ENCODE assay signal across 24 cellular contexts in genomic region chr16:67608367-67608766, GRCh38. TPM values are rescaled to one million over a fixed set of nuclear protein-coding genes. Genes with fewer than 3 reads are reported as not detected.
DNase-seq lines count a peak whose midpoint lies in the region; ATAC-seq and TF ChIP-seq lines count a peak whose summit lies in the region.
"Had no signal": no experiment of that assay in that cellular context is flagged by ENCODE, and none has a peak within 500 bp of the region (broad histone marks: within the 10 kb centered on the region; RNA-seq: fewer than 3 reads in every experiment).

No MANE protein-coding gene starts in this region.

- H2BK120ac ChIP-seq in IMR-90 (ENCODE audit: low read depth, low read length): no peak overlapping the region

- no peak overlapping the region for H3K4me2 ChIP-seq in IMR-90 (ENCODE audit: low read depth, low read length)
- H3K4me2 ChIP-seq in mammary epithelial cell (ENCODE audit: insufficient read depth, low read depth, low read length): no peak overlapping the region
- H3K4me2 ChIP-seq: GM23338 had no signal

- CTCF ChIA-PET in activated CD4-positive, alpha-beta T cell treated with anti-CD3 and anti-CD28 coated beads, Interleukin-2, amount 10 ng/mL, durations not matched to agents 7 days and 5 days (lab: Charles Lee): no interaction called here
- CTCF ChIA-PET in IMR-90 (lab: Yijun Ruan, JAX): no interaction called here
- CTCF ChIA-PET in activated B cell treated with CpG ODN at 0.5 μM for 24 hours (lab: Charles Lee): no interaction called here
- CTCF ChIA-PET in mammary epithelial cell (lab: Charles Lee; ENCODE audit: low non-redundant PET): no interaction called here

- H4K91ac ChIP-seq in IMR-90 (ENCODE audit: insufficient read depth, low read depth, low read length): no peak overlapping the region

- no TSS peak for BruUV-seq in IMR-90 (replicated peaks; lab: Mats Ljungman, UMichigan)
- BruUV-seq in mammary epithelial cell (replicated peaks; lab: Mats Ljungman, UMichigan): no TSS peak

- H2BK20ac ChIP-seq in IMR-90 (ENCODE audit: low read depth, low read length): no peak overlapping the region

- H3K4ac ChIP-seq in IMR-90 (ENCODE audit: low read depth, low read length): no peak overlapping the region

- H3K56ac ChIP-seq in IMR-90 (ENCODE audit: extremely low read depth, insufficient read depth, low read length): no peak overlapping the region

- H3K36me3 Mint-ChIP-seq in activated CD4-positive, alpha-beta T cell treated with anti-CD3 and anti-CD28 coated beads, Interleukin-2, amount 10 ng/mL, durations not matched to agents 7 days and 5 days (ENCODE audit: low read depth): peaks cover 31% of the 10 kb centered on the region
- H3K36me3 Mint-ChIP-seq in activated B cell treated with CpG ODN at 0.5 μM for 24 hours (ENCODE audit: low read depth): peaks cover 36% of the 10 kb centered on the region
- peaks cover 31% of the 10 kb centered on the region for H3K36me3 Mint-ChIP-seq in stimulated activated effector memory CD8-positive, alpha-beta T cell treated with anti-CD3 and anti-CD28 coated beads, Interleukin-12 subunit alpha, Interleukin-12 subunit beta, amount 100 ng/mL, for 72 hours

- no peak overlapping the region for H2BK5ac ChIP-seq in IMR-90 (ENCODE audit: low read depth, low read length, poor library complexity, severe bottlenecking)

- H2AFZ ChIP-seq in IMR-90 (replicated peaks; ENCODE audit: low read length, poor library complexity): no peak overlapping the region
- H2AFZ ChIP-seq in mammary epithelial cell (ENCODE audit: low read depth, low read length): no peak overlapping the region
- H2AFZ ChIP-seq: GM23338 had no signal

- no peak for TF ChIP-seq POLR2A in IMR-90 (IDR thresholded peaks at IDR 0.05; ENCODE audit: low read depth, low read length)

- peaks cover 11% of the 10 kb centered on the region for H3K4me1 Mint-ChIP-seq in activated CD4-positive, alpha-beta T cell treated with anti-CD3 and anti-CD28 coated beads, Interleukin-2, amount 10 ng/mL, durations not matched to agents 7 days and 5 days
- H3K4me1 Mint-ChIP-seq in activated B cell treated with CpG ODN at 0.5 μM for 24 hours: peaks cover 23% of the 10 kb centered on the region
- peaks cover 19% of the 10 kb centered on the region for H3K4me1 Mint-ChIP-seq in stimulated activated effector memory CD8-positive, alpha-beta T cell treated with anti-CD3 and anti-CD28 coated beads, Interleukin-12 subunit alpha, Interleukin-12 subunit beta, amount 100 ng/mL, for 72 hours

- H3K4me1 ChIP-seq in IMR-90 (ENCODE audit: control insufficient read depth, insufficient read depth, low read length) (peaks cover 3% of the 10 kb centered on the region; the same call in 1 of the 2 replicates), mammary epithelial cell (ENCODE audit: insufficient read depth, low read length) (no peaks in the 10 kb centered on the region)

- in situ Hi-C loops in IMR-90 (cut with MboI; ENCODE audit: low sequenced_read_pairs) (no loop called here), mammary epithelial cell (cut with MboI; ENCODE audit: low sequenced_read_pairs in 2 of 2) (no loop called here)

- TF ChIP-seq CTCF in IMR-90 (conservative IDR thresholded peaks at IDR 0.05; ENCODE audit: low read depth, low read length) (no peak), activated B cell treated with CpG ODN at 0.5 μM for 24 hours (IDR thresholded peaks at IDR 0.05) (no peak), GM20000 (IDR thresholded peaks at IDR 0.05; ENCODE audit: extremely low read depth, missing control alignments) (no peak), mammary epithelial cell (conservative IDR thresholded peaks at IDR 0.05 in 1 of 2, IDR thresholded peaks at IDR 0.05 in 1 of 2; ENCODE audit: extremely low read depth in 1 of 2, insufficient read depth in 1 of 2, low read depth in 1 of 2, low read length in 2 of 2) (no peak)

- no peak for TF ChIP-seq RAD21 in IMR-90 (IDR thresholded peaks at IDR 0.05; ENCODE audit: low read length)

- no peak for DNase-seq in activated CD4-positive, alpha-beta T cell treated with anti-CD3 and anti-CD28 coated beads, Interleukin-2, amount 10 ng/mL, durations not matched to agents 7 days and 5 days
- no peak for DNase-seq in activated CD4-positive, alpha-beta T cell treated with anti-CD3 and anti-CD28 coated beads, Interleukin-2, amount 50 U/mL, for 1 hour
- peak; percentile 12 for DNase-seq in IMR-90
- no peak for DNase-seq in activated B cell treated with CpG ODN at 0.5 μM for 24 hours
- DNase-seq in stimulated activated effector memory CD8-positive, alpha-beta T cell treated with anti-CD3 and anti-CD28 coated beads, Interleukin-12 subunit alpha, Interleukin-12 subunit beta, amount 100 ng/mL, for 72 hours (ENCODE audit: low spot score in 2 of 2): no peak
- DNase-seq in GM20000 (ENCODE audit: low spot score): no peak
- no peak for DNase-seq in activated CD4-positive, CD25-positive, alpha-beta regulatory T cell treated with anti-CD3 and anti-CD28 coated beads, Interleukin-2, amount 50 U/mL, for 72 hours
- DNase-seq in mammary epithelial cell: no peak
- DNase-seq: dermis blood vessel endothelial cell; DMS79; kidney glomerular epithelial cell; NCI-H1436 treated with DMSO at 0.1 percent for 48 hours; NCI-H2171; NCI-H524 treated with DMSO at 0.1 percent for 48 hours; stimulated activated CD4-positive, alpha-beta T cell treated with anti-CD3 and anti-CD28 coated beads, Interleukin-2, amount 100 ng/mL, for 24 hours; stimulated activated naive CD4-positive, alpha-beta T cell; thyroid gland had no signal

- 100% methylated on average over 1 of the region's 3 CpGs; no CpG with 5 or more reads in 1 of the 2 experiments for WGBS in IMR-90 (ENCODE audit: extremely low coverage in 2 of 2, insufficient read length in 1 of 2), 2 experiments
- 100% methylated on average over 3 of the region's 3 CpGs for WGBS in mammary epithelial cell (ENCODE audit: low coverage, missing lambda C conversion rate)

- no peak overlapping the region for H3K27ac ChIP-seq in IMR-90 (ENCODE audit: insufficient read depth, low read length)
- no peak overlapping the region for H3K27ac ChIP-seq in mammary epithelial cell (ENCODE audit: insufficient read depth, low read depth, low read length)
- H3K27ac ChIP-seq: cardiac muscle cell, HL-60, SK-N-MC, skin epidermis, thyroid gland had no signal

- peaks cover 6% of the 10 kb centered on the region for H4K20me1 ChIP-seq in IMR-90 (ENCODE audit: insufficient read depth, low read length)
- H4K20me1 ChIP-seq in mammary epithelial cell (ENCODE audit: insufficient read depth, low read length): no peaks in the 10 kb centered on the region

- H2AK5ac ChIP-seq in IMR-90 (ENCODE audit: low read depth, low read length): no peak overlapping the region

- H3K36me3 ChIP-seq in IMR-90 (ENCODE audit: control insufficient read depth, insufficient read depth, low read length): peaks cover 12% of the 10 kb centered on the region
- peaks cover 13% of the 10 kb centered on the region for H3K36me3 ChIP-seq in mammary epithelial cell (ENCODE audit: insufficient read depth, low read length)

- dilution Hi-C loops in IMR-90 (cut with HindIII; ENCODE audit: low sequenced_read_pairs, unreplicated experiment): no loop called here
- dilution Hi-C loops in mammary epithelial cell (cut with HindIII; ENCODE audit: low sequenced_read_pairs): loop anchor here (5.0 kb wide), 2 partner anchors 34 to 51 kb away; no protein-coding TSS in a partner anchor

- no peak overlapping the region for H4K8ac ChIP-seq in IMR-90 (ENCODE audit: low read depth in 2 of 2, low read length in 2 of 2)

- H2BK15ac ChIP-seq in IMR-90 (ENCODE audit: low read depth, low read length): no peak overlapping the region

- POLR2A ChIA-PET in activated CD4-positive, alpha-beta T cell treated with anti-CD3 and anti-CD28 coated beads, Interleukin-2, amount 10 ng/mL, durations not matched to agents 7 days and 5 days (lab: Charles Lee): no interaction called here
- POLR2A ChIA-PET in IMR-90 (lab: Charles Lee; ENCODE audit: unreplicated experiment) (no interaction called here), activated B cell treated with CpG ODN at 0.5 μM for 24 hours (lab: Charles Lee) (interaction anchor here (0.6 to 0.7 kb wide), 3 partner anchors 8 to 47 kb away, joined by 3 to 7 read pairs (median 4); no protein-coding TSS in a partner anchor)

- H3K9me3 Mint-ChIP-seq in activated CD4-positive, alpha-beta T cell treated with anti-CD3 and anti-CD28 coated beads, Interleukin-2, amount 10 ng/mL, durations not matched to agents 7 days and 5 days: no peaks in the 10 kb centered on the region
- no peaks in the 10 kb centered on the region for H3K9me3 Mint-ChIP-seq in activated B cell treated with CpG ODN at 0.5 μM for 24 hours
- no peaks in the 10 kb centered on the region for H3K9me3 Mint-ChIP-seq in stimulated activated effector memory CD8-positive, alpha-beta T cell treated with anti-CD3 and anti-CD28 coated beads, Interleukin-12 subunit alpha, Interleukin-12 subunit beta, amount 100 ng/mL, for 72 hours
- H3K9me3 Mint-ChIP-seq: GM23338 had no signal

- peaks cover 6% of the 10 kb centered on the region for H3K9me1 ChIP-seq in IMR-90 (ENCODE audit: insufficient read depth, low read length)

- no peak overlapping the region for H4K5ac ChIP-seq in IMR-90 (ENCODE audit: low read depth, low read length)

- H3K27me3 Mint-ChIP-seq in activated CD4-positive, alpha-beta T cell treated with anti-CD3 and anti-CD28 coated beads, Interleukin-2, amount 10 ng/mL, durations not matched to agents 7 days and 5 days: no peaks in the 10 kb centered on the region
- no peaks in the 10 kb centered on the region for H3K27me3 Mint-ChIP-seq in activated B cell treated with CpG ODN at 0.5 μM for 24 hours

- intact Hi-C loops in IMR-90 (cut with micrococcal nuclease): loop anchor here (5.0 kb wide), 1 partner anchor 34 kb away; no protein-coding TSS in a partner anchor
- intact Hi-C loops in activated B cell treated with CpG ODN at 0.5 μM for 24 hours (cut with micrococcal nuclease): loop anchor here (2.0 kb wide), 1 partner anchor 46 kb away; the partner anchor contains the start of gene CTCF
- intact Hi-C loops in mammary epithelial cell (cut with micrococcal nuclease): no loop called here

- peaks cover 25 to 53% of the 10 kb centered on the region in 2 experiments for H3K79me1 ChIP-seq in IMR-90 (ENCODE audit: low read depth in 1 of 2, low read length in 2 of 2)

- no peak overlapping the region for H3K4me3 ChIP-seq in IMR-90 (ENCODE audit: insufficient read depth, low read depth, low read length)
- H3K4me3 ChIP-seq in mammary epithelial cell (replicated peaks in 1 of 3; ENCODE audit: insufficient read depth in 1 of 3, low read depth in 2 of 3, low read length in 3 of 3): no peak overlapping the region
- H3K4me3 ChIP-seq: cardiac muscle cell, GM23338, SK-N-MC, skin epidermis, thyroid gland had no signal

- ATAC-seq in IMR-90 (ENCODE audit: low read depth) (peak; percentile 42), activated B cell treated with CpG ODN at 0.5 μM for 24 hours (ENCODE audit: low read depth) (peak; percentile 25)
- peak; percentile 71 for ATAC-seq in stimulated activated effector memory CD8-positive, alpha-beta T cell treated with anti-CD3 and anti-CD28 coated beads, Interleukin-12 subunit alpha, Interleukin-12 subunit beta, amount 100 ng/mL, for 72 hours
- ATAC-seq: GM23338, HepG2 had no signal

- H3K4me3 Mint-ChIP-seq in activated CD4-positive, alpha-beta T cell treated with anti-CD3 and anti-CD28 coated beads, Interleukin-2, amount 10 ng/mL, durations not matched to agents 7 days and 5 days: no peak overlapping the region
- no peak overlapping the region for H3K4me3 Mint-ChIP-seq in activated B cell treated with CpG ODN at 0.5 μM for 24 hours
- no peak overlapping the region for H3K4me3 Mint-ChIP-seq in stimulated activated effector memory CD8-positive, alpha-beta T cell treated with anti-CD3 and anti-CD28 coated beads, Interleukin-12 subunit alpha, Interleukin-12 subunit beta, amount 100 ng/mL, for 72 hours
- H3K4me3 Mint-ChIP-seq: GM23338 had no signal

- H3K79me2 ChIP-seq in mammary epithelial cell (ENCODE audit: insufficient read depth, low read length): peaks cover 53% of the 10 kb centered on the region

- no peak overlapping the region for H3K23ac ChIP-seq in IMR-90 (ENCODE audit: low read depth, low read length)

- no peak overlapping the region for H3K18ac ChIP-seq in IMR-90 (ENCODE audit: low read depth, low read length)

- peak overlapping the region; percentile 25 for H3K27ac Mint-ChIP-seq in activated CD4-positive, alpha-beta T cell treated with anti-CD3 and anti-CD28 coated beads, Interleukin-2, amount 10 ng/mL, durations not matched to agents 7 days and 5 days
- H3K27ac Mint-ChIP-seq in activated B cell treated with CpG ODN at 0.5 μM for 24 hours: peak overlapping the region; percentile 47
- no peak overlapping the region for H3K27ac Mint-ChIP-seq in stimulated activated effector memory CD8-positive, alpha-beta T cell treated with anti-CD3 and anti-CD28 coated beads, Interleukin-12 subunit alpha, Interleukin-12 subunit beta, amount 100 ng/mL, for 72 hours
- H3K27ac Mint-ChIP-seq: GM23338 had no signal

- H3K9ac ChIP-seq in IMR-90 (ENCODE audit: low read depth, low read length) (no peak overlapping the region), mammary epithelial cell (ENCODE audit: insufficient read depth, low read length) (no peak overlapping the region)

- H2AK9ac ChIP-seq in IMR-90 (replicated peaks; ENCODE audit: low read depth, low read length, poor library complexity): no peak overlapping the region

- H3K14ac ChIP-seq in IMR-90 (replicated peaks; ENCODE audit: low read depth, low read length): no peak overlapping the region

- no peaks in the 10 kb centered on the region for H3K27me3 ChIP-seq in IMR-90 (ENCODE audit: control insufficient read depth, insufficient read depth, low read length)
- no peaks in the 10 kb centered on the region for H3K27me3 ChIP-seq in mammary epithelial cell (ENCODE audit: insufficient read depth, low read length)
- H3K27me3 ChIP-seq: cardiac muscle cell, thyroid gland had no signal

- H3K9me3 ChIP-seq in IMR-90 (ENCODE audit: control insufficient read depth, insufficient read depth, low read length) (no peaks in the 10 kb centered on the region), mammary epithelial cell (replicated peaks; ENCODE audit: insufficient read depth, low read length) (no peaks in the 10 kb centered on the region)
- H3K9me3 ChIP-seq: thyroid gland had no signal

RNA-seq across cellular contexts. Expression of gene CARMIL2, which starts 36.6 kb away (rescaled TPM):
- total RNA-seq in activated CD4-positive, alpha-beta T cell treated with anti-CD3 and anti-CD28 coated beads, Interleukin-2, amount 10 ng/mL, durations not matched to agents 7 days and 5 days: 100 to 1,000 TPM; 203 to 226 TPM
- 0.18 and 0.28 TPM in 2 replicates for total RNA-seq in IMR-90 (2012; rRNA removed)
- 0.77 and 0.97 TPM in 2 replicates for polyA plus RNA-seq in IMR-90 (2012; rRNA removed)
- polyA plus RNA-seq in IMR-90 (2012; cell fraction: cytosol; rRNA removed): 0.65 and 0.75 TPM in 2 replicates
- polyA plus RNA-seq in IMR-90 (2012; cell fraction: nucleus; rRNA removed; ENCODE audit: low replicate concordance): 2.3 and 3.8 TPM in 2 replicates
- total RNA-seq in activated B cell treated with CpG ODN at 0.5 μM for 24 hours: 138 and 151 TPM in 2 replicates
- total RNA-seq in mammary epithelial cell: 1 to 10 TPM in 1 of 2 donors, not detected in 1; 2.9 TPM
- 0.05 TPM for polyA plus RNA-seq in mammary epithelial cell
- polyA minus RNA-seq in mammary epithelial cell: not detected

RNA-seq across cellular contexts. Expression of gene CTCF, which starts 46.0 kb away (rescaled TPM):
- total RNA-seq in activated CD4-positive, alpha-beta T cell treated with anti-CD3 and anti-CD28 coated beads, Interleukin-2, amount 10 ng/mL, durations not matched to agents 7 days and 5 days: 10 to 100 TPM; 87.1 to 98.5 TPM
- total RNA-seq in IMR-90 (2012; rRNA removed) (22.8 and 26.4 TPM in 2 replicates), activated B cell treated with CpG ODN at 0.5 μM for 24 hours (53.1 and 59.6 TPM in 2 replicates), mammary epithelial cell (10 to 100 TPM; 21.7 to 31.2 TPM)
- polyA plus RNA-seq in IMR-90 (2012; rRNA removed) (16.1 and 16.7 TPM in 2 replicates), mammary epithelial cell (21.6 TPM)
- 5.6 and 8.3 TPM in 2 replicates for polyA plus RNA-seq in IMR-90 (2012; cell fraction: cytosol; rRNA removed)
- 5.5 and 15.8 TPM in 2 replicates for polyA plus RNA-seq in IMR-90 (2012; cell fraction: nucleus; rRNA removed; ENCODE audit: low replicate concordance)
- polyA minus RNA-seq in mammary epithelial cell: 44.1 TPM

RNA-seq across cellular contexts. Expression of gene ACD, which starts 51.7 kb away (rescaled TPM):
- total RNA-seq in activated CD4-positive, alpha-beta T cell treated with anti-CD3 and anti-CD28 coated beads, Interleukin-2, amount 10 ng/mL, durations not matched to agents 7 days and 5 days: 10 to 100 TPM; 38.0 to 41.8 TPM
- total RNA-seq in IMR-90 (2012; rRNA removed): 12.8 and 15.6 TPM in 2 replicates
- 31.1 and 38.9 TPM in 2 replicates for polyA plus RNA-seq in IMR-90 (2012; rRNA removed)
- polyA plus RNA-seq in IMR-90 (2012; cell fraction: cytosol; rRNA removed): 20.0 and 29.8 TPM in 2 replicates
- 49.6 and 116 TPM in 2 replicates for polyA plus RNA-seq in IMR-90 (2012; cell fraction: nucleus; rRNA removed; ENCODE audit: low replicate concordance)
- total RNA-seq in activated B cell treated with CpG ODN at 0.5 μM for 24 hours: 38.2 and 41.4 TPM in 2 replicates
- total RNA-seq in mammary epithelial cell: 10 to 100 TPM; 15.5 to 39.8 TPM
- polyA plus RNA-seq in mammary epithelial cell: 34.5 TPM
- 53.2 TPM for polyA minus RNA-seq in mammary epithelial cell

RNA-seq across cellular contexts. Expression of gene PARD6A, which starts 52.4 kb away (rescaled TPM):
- 10 to 100 TPM; 11.6 to 13.0 TPM for total RNA-seq in activated CD4-positive, alpha-beta T cell treated with anti-CD3 and anti-CD28 coated beads, Interleukin-2, amount 10 ng/mL, durations not matched to agents 7 days and 5 days
- total RNA-seq in IMR-90 (2012; rRNA removed): 0.28 and 0.36 TPM in 2 replicates
- polyA plus RNA-seq in IMR-90 (2012; rRNA removed): 0.55 and 0.65 TPM in 2 replicates
- 0.82 and 0.94 TPM in 2 replicates for polyA plus RNA-seq in IMR-90 (2012; cell fraction: cytosol; rRNA removed)
- polyA plus RNA-seq in IMR-90 (2012; cell fraction: nucleus; rRNA removed; ENCODE audit: low replicate concordance): 0.32 and 0.49 TPM in 2 replicates
- total RNA-seq in activated B cell treated with CpG ODN at 0.5 μM for 24 hours: 5.9 and 6.0 TPM in 2 replicates
- total RNA-seq in mammary epithelial cell: under 1 TPM; 0.40 to 0.67 TPM
- 0.59 TPM for polyA plus RNA-seq in mammary epithelial cell
- polyA minus RNA-seq in mammary epithelial cell: 4.5 TPM

RNA-seq across cellular contexts. Expression of gene ENKD1, which starts 58.2 kb away (rescaled TPM):
- total RNA-seq in activated CD4-positive, alpha-beta T cell treated with anti-CD3 and anti-CD28 coated beads, Interleukin-2, amount 10 ng/mL, durations not matched to agents 7 days and 5 days: 1 to 10 TPM; 8.0 to 8.2 TPM
- 2.9 and 3.1 TPM in 2 replicates for total RNA-seq in IMR-90 (2012; rRNA removed)
- polyA plus RNA-seq in IMR-90 (2012; rRNA removed): 6.3 and 7.8 TPM in 2 replicates
- 3.9 and 8.2 TPM in 2 replicates for polyA plus RNA-seq in IMR-90 (2012; cell fraction: cytosol; rRNA removed)
- polyA plus RNA-seq in IMR-90 (2012; cell fraction: nucleus; rRNA removed; ENCODE audit: low replicate concordance): 20.0 and 44.8 TPM in 2 replicates
- 8.9 and 9.5 TPM in 2 replicates for total RNA-seq in activated B cell treated with CpG ODN at 0.5 μM for 24 hours
- total RNA-seq in mammary epithelial cell: 10 to 100 TPM in 1 of 2 donors, 1 to 10 TPM in 1; 6.2 to 13.4 TPM
- 9.3 TPM for polyA plus RNA-seq in mammary epithelial cell
- polyA minus RNA-seq in mammary epithelial cell: 0.98 TPM
- total RNA-seq: A172 had no signal

Comparison
In these comparisons a context has a peak if more than half of its experiments do, and no peak if none do; other contexts are left out.
1. RNA of gene CARMIL2, which starts 36.6 kb away (total RNA-seq): 203 to 226 TPM in activated CD4-positive, alpha-beta T cell treated with anti-CD3 and anti-CD28 coated beads, Interleukin-2, amount 10 ng/mL, durations not matched to agents 7 days and 5 days and 138 to 151 TPM in activated B cell treated with CpG ODN at 0.5 μM for 24 hours; 2.9 TPM in mammary epithelial cell and 0.18 to 0.28 TPM in IMR-90; every median in the first group is over 10 times any median in the second.
2. Peak in every context shown above with its lines, with median percentiles within 50 percentile points of each other: ATAC-seq.